1 cellular context compared by ENCODE assay signal in the genomic region with DNA sequence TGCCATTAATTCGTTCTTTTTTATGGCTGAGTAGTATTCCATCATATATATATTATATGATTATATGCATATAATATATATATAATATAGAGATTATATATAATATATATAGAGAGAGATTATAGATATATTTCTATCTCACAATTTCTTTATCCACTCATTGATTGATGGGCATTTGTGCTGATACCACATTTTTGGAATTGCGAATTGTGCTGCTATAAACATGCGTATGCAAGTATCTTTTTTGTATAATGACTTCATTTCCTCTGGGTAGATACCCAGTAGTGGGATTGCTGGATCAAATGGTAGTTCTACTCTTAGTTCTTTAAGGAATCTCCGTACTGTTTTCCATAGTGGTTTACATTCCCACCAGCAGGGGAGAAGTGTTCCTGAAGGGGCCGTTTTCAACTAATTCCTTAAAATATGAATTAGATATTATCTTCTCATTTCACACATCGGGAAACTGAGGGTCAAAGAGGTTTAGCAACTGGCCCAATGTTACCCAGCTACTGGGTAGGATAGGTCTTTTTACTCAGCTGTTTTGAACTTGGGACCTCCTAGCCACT.
A peak's percentile ranks its signal among the peaks of the same experiment; 100 is the strongest.
TF ChIP-seq lines count a peak whose summit lies in the region.

No MANE protein-coding gene starts in this region.

TF ChIP-seq in HepG2, 621 proteins besides CTCF, POLR2A, EP300 and RAD21:
- TF ChIP-seq ZNF20 (CRISPR knock-in tag; IDR thresholded peaks at IDR 0.05) (no peak), ZNF670 (CRISPR knock-in tag; IDR thresholded peaks at IDR 0.05; ENCODE audit: borderline replicate concordance) (no peak), ZNF232 (CRISPR knock-in tag; IDR thresholded peaks at IDR 0.05; ENCODE audit: borderline replicate concordance) (no peak), ZNF18 (CRISPR knock-in tag; IDR thresholded peaks at IDR 0.05; ENCODE audit: insufficient replicate concordance) (no peak), SP140L (CRISPR knock-in tag; IDR thresholded peaks at IDR 0.05; ENCODE audit: borderline replicate concordance) (no peak), MAFK (conservative IDR thresholded peaks at IDR 0.05 in 1 of 2, IDR thresholded peaks at IDR 0.05 in 1 of 2; ENCODE audit: low read length in 2 of 2) (peak; percentile 27 to 57; a peak in 2 of 4 replicates), MAFF (IDR thresholded peaks at IDR 0.05; ENCODE audit: low read depth, low read length) (peak; percentile 27; the same call in 1 of the 2 replicates), YEATS2 (CRISPR knock-in tag; IDR thresholded peaks at IDR 0.05; ENCODE audit: borderline replicate concordance) (no peak), SCMH1 (CRISPR knock-in tag; IDR thresholded peaks at IDR 0.05; ENCODE audit: borderline replicate concordance) (no peak), ZNF34 (CRISPR knock-in tag; IDR thresholded peaks at IDR 0.05; ENCODE audit: borderline replicate concordance) (no peak), FOXK2 (IDR thresholded peaks at IDR 0.05) (no peak)
- TF ChIP-seq, protein P1, sequence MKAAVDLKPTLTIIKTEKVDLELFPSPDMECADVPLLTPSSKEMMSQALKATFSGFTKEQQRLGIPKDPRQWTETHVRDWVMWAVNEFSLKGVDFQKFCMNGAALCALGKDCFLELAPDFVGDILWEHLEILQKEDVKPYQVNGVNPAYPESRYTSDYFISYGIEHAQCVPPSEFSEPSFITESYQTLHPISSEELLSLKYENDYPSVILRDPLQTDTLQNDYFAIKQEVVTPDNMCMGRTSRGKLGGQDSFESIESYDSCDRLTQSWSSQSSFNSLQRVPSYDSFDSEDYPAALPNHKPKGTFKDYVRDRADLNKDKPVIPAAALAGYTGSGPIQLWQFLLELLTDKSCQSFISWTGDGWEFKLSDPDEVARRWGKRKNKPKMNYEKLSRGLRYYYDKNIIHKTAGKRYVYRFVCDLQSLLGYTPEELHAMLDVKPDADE (CRISPR knock-in tag; IDR thresholded peaks at IDR 0.05) = no peak
